ENCODE assay signal across 12 cellular contexts in the genomic region with DNA sequence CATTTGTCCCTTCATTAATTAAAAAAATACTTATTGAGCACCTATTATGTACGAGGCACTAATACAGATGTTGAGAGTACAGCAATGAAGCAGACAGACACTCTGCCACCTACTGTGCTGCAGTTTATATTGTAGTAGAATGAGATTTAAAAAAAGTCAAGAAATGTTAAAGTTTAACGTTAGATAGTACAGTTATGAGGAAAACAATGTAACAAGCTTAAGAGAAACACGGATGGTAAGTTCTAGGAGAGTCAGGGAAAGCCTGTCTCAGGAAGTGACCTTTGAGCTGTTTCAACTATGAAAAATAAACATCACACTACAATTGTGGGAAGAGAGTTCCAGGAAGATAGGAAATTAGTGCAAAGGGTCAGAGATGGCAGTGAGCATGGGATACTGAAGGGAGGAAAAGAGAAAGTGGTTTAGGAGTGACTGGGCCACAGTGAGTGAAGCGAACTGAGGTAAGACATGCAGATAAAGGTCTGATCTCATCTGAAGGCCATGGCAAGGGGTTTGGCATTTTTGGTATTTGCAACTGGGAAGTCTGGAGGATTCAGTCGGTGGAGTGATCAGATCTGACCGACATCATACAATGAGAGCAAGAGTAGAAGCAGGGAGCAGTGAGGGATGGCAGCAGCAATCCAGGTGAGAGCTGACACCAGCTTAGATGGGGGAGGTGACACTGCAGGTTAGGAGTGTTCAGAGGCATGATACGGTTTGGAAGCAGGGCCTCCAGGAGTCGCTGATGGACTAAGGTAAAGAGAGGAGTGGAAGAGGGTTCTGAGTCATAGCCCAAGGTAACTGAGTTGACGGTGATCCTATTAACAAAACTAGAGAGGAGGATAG. TPM values are rescaled to one million over a fixed set of nuclear protein-coding genes. Genes with fewer than 3 reads are reported as not detected.
DNase-seq lines count a peak whose midpoint lies in the region; ATAC-seq, FAIRE-seq and TF ChIP-seq lines count a peak whose summit lies in the region.
"Had no signal": no experiment of that assay in that cellular context is flagged by ENCODE, and none has a peak within 500 bp of the region (broad histone marks: within the 10 kb centered on the region; RNA-seq: fewer than 3 reads in every experiment).

No MANE protein-coding gene starts in this region.

- no peaks in the 10 kb centered on the region for H3F3A ChIP-seq in neural progenitor cell (ENCODE audit: low read depth)

- no peaks in the 10 kb centered on the region for H4K20me1 ChIP-seq in astrocyte (ENCODE audit: insufficient read depth, low read length)
- no peaks in the 10 kb centered on the region for H4K20me1 ChIP-seq in neural progenitor cell (ENCODE audit: low read depth)

- no peaks in the 10 kb centered on the region for H3K27me3 Mint-ChIP-seq in astrocyte (ENCODE audit: low read depth, unreplicated experiment)
- no peaks in the 10 kb centered on the region for H3K27me3 Mint-ChIP-seq in neural progenitor cell (ENCODE audit: insufficient read depth, low read depth)

- intact Hi-C loops in right cardiac atrium (cut with DNase I), result loop anchor here in 1 of 4 donors (5.0 kb wide), 1 partner anchor 105 kb away; no protein-coding TSS in a partner anchor
- intact Hi-C loops in sciatic nerve (cut with DNase I), result no loop called here

- TF ChIP-seq CTCF in astrocyte (IDR thresholded peaks at IDR 0.05; ENCODE audit: insufficient read depth, low read depth, low read length) (no peak), neural progenitor cell (IDR thresholded peaks at IDR 0.05) (no peak)

- H3K4me2 ChIP-seq in astrocyte (ENCODE audit: low read length) (peak overlapping the region; percentile 15), neural progenitor cell (no peak overlapping the region)

- 68% methylated on average over 9 of the region's 9 CpGs for WGBS in right cardiac atrium

- H3K36me3 Mint-ChIP-seq in astrocyte (ENCODE audit: low read depth, unreplicated experiment) (no peaks in the 10 kb centered on the region), neural progenitor cell (peaks cover 2% of the 10 kb centered on the region)
- H3K36me3 Mint-ChIP-seq: naive B cell had no signal

- H3K36me3 ChIP-seq in astrocyte (ENCODE audit: insufficient read depth, low read length) (no peaks in the 10 kb centered on the region), neural progenitor cell (no peaks in the 10 kb centered on the region)

- no peak overlapping the region for H3K9ac ChIP-seq in astrocyte (ENCODE audit: low read length)
- no peak overlapping the region for H3K9ac ChIP-seq in neural progenitor cell

- peak overlapping the region; percentile 51 for H3K27ac Mint-ChIP-seq in astrocyte (ENCODE audit: unreplicated experiment)
- H3K27ac Mint-ChIP-seq in neural progenitor cell, result no peak overlapping the region

- H3K9me3 ChIP-seq in astrocyte (ENCODE audit: insufficient read depth, low read depth, low read length) (no peaks in the 10 kb centered on the region), right cardiac atrium (ENCODE audit: control insufficient read depth, low read length) (no peaks in the 10 kb centered on the region), neural progenitor cell (ENCODE audit: low read depth) (no peaks in the 10 kb centered on the region)

- H3K4me3 Mint-ChIP-seq in astrocyte (ENCODE audit: unreplicated experiment) (no peak overlapping the region), neural progenitor cell (no peak overlapping the region)
- H3K4me3 Mint-ChIP-seq: naive B cell had no signal

- H3K9me3 Mint-ChIP-seq in astrocyte (ENCODE audit: unreplicated experiment), result no peaks in the 10 kb centered on the region
- H3K9me3 Mint-ChIP-seq in neural progenitor cell, result peaks cover 6% of the 10 kb centered on the region
- H3K9me3 Mint-ChIP-seq: naive B cell had no signal

- H3K4me3 ChIP-seq in astrocyte (ENCODE audit: insufficient read depth, low read depth, low read length) (no peak overlapping the region), right cardiac atrium (ENCODE audit: low read length) (no peak overlapping the region), neural progenitor cell (no peak overlapping the region)
- H3K4me3 ChIP-seq: dorsolateral prefrontal cortex had no signal

- H3K4me1 ChIP-seq in astrocyte (ENCODE audit: insufficient read depth, low read length) (peaks cover 9% of the 10 kb centered on the region), right cardiac atrium (ENCODE audit: control insufficient read depth, insufficient read depth, low read length) (peaks cover 6% of the 10 kb centered on the region), neural progenitor cell (no peaks in the 10 kb centered on the region)

- H2AFZ ChIP-seq in astrocyte (ENCODE audit: low read depth, low read length) (no peak overlapping the region), neural progenitor cell (replicated peaks) (no peak overlapping the region)

- ATAC-seq in right cardiac atrium (peak; percentile 85 to 93), sciatic nerve (peak; percentile 83), HG03280 (IDR thresholded peaks at IDR 0.05; ENCODE audit: unreplicated experiment) (no peak), HG02763 (IDR thresholded peaks at IDR 0.05; ENCODE audit: unreplicated experiment) (no peak)
- ATAC-seq: SK-N-SH treated with all-trans-retinoic acid at 6 μM for 48 hours had no signal

- H3K79me2 ChIP-seq in astrocyte (ENCODE audit: insufficient read depth, low read length), result no peaks in the 10 kb centered on the region
- H3K79me2 ChIP-seq in neural progenitor cell (ENCODE audit: low read depth), result no peaks in the 10 kb centered on the region

- peak; percentile 29 for FAIRE-seq in astrocyte (lab: Jason Lieb, UNC)

- H3K27me3 ChIP-seq in astrocyte (ENCODE audit: insufficient read depth, low read length), result no peaks in the 10 kb centered on the region
- no peaks in the 10 kb centered on the region for H3K27me3 ChIP-seq in right cardiac atrium (ENCODE audit: control insufficient read depth, insufficient read depth)
- no peaks in the 10 kb centered on the region for H3K27me3 ChIP-seq in neural progenitor cell
- H3K27me3 ChIP-seq: dorsolateral prefrontal cortex had no signal

- peaks cover 14% of the 10 kb centered on the region for H3K4me1 Mint-ChIP-seq in astrocyte (ENCODE audit: low read depth, unreplicated experiment)
- H3K4me1 Mint-ChIP-seq in neural progenitor cell, result peaks cover 7% of the 10 kb centered on the region
- H3K4me1 Mint-ChIP-seq: naive B cell had no signal

- H3K27ac ChIP-seq in astrocyte (ENCODE audit: low read depth, low read length) (no peak overlapping the region), right cardiac atrium (ENCODE audit: low read length) (peak overlapping the region; percentile 68), neural progenitor cell (no peak overlapping the region)

- peak; percentile 55 for DNase-seq in HCEC 1CT
- DNase-seq in astrocyte (ENCODE audit: low read depth), result peak; percentile 26
- DNase-seq in right cardiac atrium, result no peak
- no peak for DNase-seq in sciatic nerve (ENCODE audit: low spot score)
- no peak for DNase-seq in AG20443 (ENCODE audit: low spot score)
- no peak for DNase-seq in neural progenitor cell (ENCODE audit: low spot score)
- DNase-seq: DMS153, dorsolateral prefrontal cortex, naive B cell had no signal

RNA-seq across cellular contexts. Expression of gene PLSCR4, which starts 28.5 kb away (rescaled TPM):
- total RNA-seq in astrocyte, result 1.1 and 1.3 TPM in 2 replicates
- total RNA-seq in right cardiac atrium, result 10 to 100 TPM; 25.4 to 35.6 (median 29.2) TPM
- 16.7 TPM for polyA plus RNA-seq in right cardiac atrium
- total RNA-seq in sciatic nerve, result 242 TPM
- 0.71 and 1.0 TPM in 2 replicates for total RNA-seq in neural progenitor cell (ENCODE audit: low replicate concordance)

Comparison
In these comparisons a context has a peak if more than half of its experiments do, and no peak if none do; other contexts are left out.
1. DNase-seq: peak in HCEC 1CT (single experiment) and astrocyte (single experiment); none in right cardiac atrium (0 of 3), sciatic nerve (single experiment), AG20443 (single experiment) and neural progenitor cell (single experiment).
2. ATAC-seq: peak in right cardiac atrium (2 of 2) and sciatic nerve (single experiment); none in HG03280 (single experiment) and HG02763 (single experiment).
3. RNA of gene PLSCR4, which starts 28.5 kb away (total RNA-seq): 242 TPM in sciatic nerve (single experiment) and 25.4 to 35.6 TPM in right cardiac atrium; 1.1 to 1.3 TPM in astrocyte and 0.71 to 1.0 TPM in neural progenitor cell; every median in the first group is over 10 times any median in the second.